ENCODE assay signal across 8 cellular contexts in genomic region chr2:115165529-115166109, GRCh38.
DNase-seq lines count a peak whose midpoint lies in the region; ATAC-seq, FAIRE-seq and TF ChIP-seq lines count a peak whose summit lies in the region.

No MANE protein-coding gene starts in this region.

- FAIRE-seq in A204.1 (lab: Jason Lieb, UNC): peak; percentile 91
- FAIRE-seq in K562 (lab: Jason Lieb, UNC): no peak

- H3K9ac ChIP-seq in K562 (ENCODE audit: insufficient read depth in 1 of 2, low read depth in 2 of 2, low read length in 2 of 2): no peak overlapping the region

- TF ChIP-seq CTCF in GM13977 (IDR thresholded peaks at IDR 0.05; ENCODE audit: extremely low read depth, insufficient read depth, missing control alignments) (peak; percentile 59), K562 (IDR thresholded peaks at IDR 0.05 in 2 of 3, conservative IDR thresholded peaks at IDR 0.05 in 1 of 3; ENCODE audit: insufficient read depth in 2 of 3, low read depth in 1 of 3, low read length in 3 of 3) (peak in 2 of 3 experiments; percentile 20 to 44; a peak in 2 of 6 replicates), mucosa of descending colon (IDR thresholded peaks at IDR 0.05) (peak; percentile 22)

- H3K9me3 ChIP-seq in K562 (replicated peaks; ENCODE audit: control insufficient read depth, insufficient read depth, low read depth, low read length) (no peaks in the 10 kb centered on the region), mucosa of descending colon (no peaks in the 10 kb centered on the region)

- H3K4me1 ChIP-seq in K562 (replicated peaks in 1 of 2; ENCODE audit: control insufficient read depth in 2 of 2, insufficient read depth in 2 of 2, low read length in 2 of 2) (no peaks in the 10 kb centered on the region), mucosa of descending colon (ENCODE audit: low read depth) (peaks cover 4% of the 10 kb centered on the region)

- no peaks in the 10 kb centered on the region for H3K27me3 ChIP-seq in K562 (ENCODE audit: control insufficient read depth in 2 of 2, insufficient read depth in 2 of 2, low read length in 2 of 2)

- H3K79me2 ChIP-seq in K562 (ENCODE audit: control insufficient read depth, insufficient read depth, low read length): no peaks in the 10 kb centered on the region

- H3K36me3 ChIP-seq in K562 (ENCODE audit: control insufficient read depth, insufficient read depth, low read length): no peaks in the 10 kb centered on the region
- H3K36me3 ChIP-seq in mucosa of descending colon (ENCODE audit: low read depth): no peaks in the 10 kb centered on the region

- CTCF ChIA-PET in K562 (lab: Yijun Ruan, JAX; ENCODE audit: low intra/inter-chr PET ratio): no interaction called here

- intact Hi-C loops in K562 (cut with micrococcal nuclease) (no loop called here), mucosa of descending colon (cut with DNase I, micrococcal nuclease) (no loop called here)

- no peak for TF ChIP-seq POLR2A in K562 (conservative IDR thresholded peaks at IDR 0.05)

- no peak for TF ChIP-seq EP300 in K562 (IDR thresholded peaks at IDR 0.05; ENCODE audit: low read length)

- H3K4me3 ChIP-seq in K562: no peak overlapping the region
- no peak overlapping the region for H3K4me3 ChIP-seq in mucosa of descending colon

- POLR2A ChIA-PET in K562 (lab: Yijun Ruan, JAX): no interaction called here

- peak; percentile 29 to 31; a peak in 3 of 4 replicates for TF ChIP-seq RAD21 in K562 (CRISPR knock-in tag; conservative IDR thresholded peaks at IDR 0.05 in 1 of 2, IDR thresholded peaks at IDR 0.05 in 1 of 2)

- BruUV-seq in K562 (replicated peaks; lab: Mats Ljungman, UMichigan): no TSS peak

- no peaks in the 10 kb centered on the region for H4K20me1 ChIP-seq in K562 (replicated peaks; ENCODE audit: control insufficient read depth, insufficient read depth, low read length)

- H2AFZ ChIP-seq in K562 (ENCODE audit: low read depth, low read length): no peak overlapping the region

- in situ Hi-C loops in GM13977 (cut with MboI; ENCODE audit: low pct_unique_long_range_greater_than_20kb, low sequenced_read_pairs, unreplicated experiment) (no loop called here), K562 (cut with MboI) (no loop called here)

- no peaks in the 10 kb centered on the region for H3K9me1 ChIP-seq in K562 (ENCODE audit: control insufficient read depth, insufficient read depth, low read length)

- 2% methylated on average over 6 of the region's 6 CpGs for WGBS in K562 (ENCODE audit: insufficient coverage, low coverage, missing lambda C conversion rate)

- no peak for ATAC-seq in K562
- no peak for ATAC-seq in mucosa of descending colon

- H3K4me2 ChIP-seq in K562 (ENCODE audit: insufficient read depth, low read length): no peak overlapping the region

- H3K27ac ChIP-seq in K562 (ENCODE audit: extremely low read depth, low read depth, low read length): no peak overlapping the region

- DNase-seq in GM13977 (ENCODE audit: low spot score): peak; percentile 38
- DNase-seq in NCI-H2029 treated with DMSO at 0.1 percent for 48 hours (lab: John Stamatoyannopoulos, UW): peak; percentile 72
- peak in 2 of 4 experiments; percentile 11 to 28 for DNase-seq in K562 (ENCODE audit: extremely low read depth in 1 of 4, low spot score in 3 of 4)
- peak in 1 of 3 donors; percentile 62 for DNase-seq in mucosa of descending colon
- no peak for DNase-seq in mesenteric fat pad (ENCODE audit: low spot score)
- no peak for DNase-seq in UCSD-AML1 (lab: John Stamatoyannopoulos, UW; ENCODE audit: unreplicated experiment)
- DNase-seq in activated naive CD4-positive, alpha-beta T cell (lab: John Stamatoyannopoulos, UW): no peak

TF ChIP-seq in K562, 482 proteins besides CTCF, POLR2A, EP300 and RAD21:
- TF ChIP-seq TAF7 (tag; IDR thresholded peaks at IDR 0.05) (no peak), XRCC3 (IDR thresholded peaks at IDR 0.05) (no peak), HNRNPK (IDR thresholded peaks at IDR 0.05; ENCODE audit: low read depth, low read length, poor library complexity, severe bottlenecking) (no peak), MCM7 (IDR thresholded peaks at IDR 0.05) (no peak), MCM3 (IDR thresholded peaks at IDR 0.05) (no peak), CREB3L1 (IDR thresholded peaks at IDR 0.05; ENCODE audit: borderline replicate concordance, low read depth) (no peak)
- TF ChIP-seq, protein P1, sequence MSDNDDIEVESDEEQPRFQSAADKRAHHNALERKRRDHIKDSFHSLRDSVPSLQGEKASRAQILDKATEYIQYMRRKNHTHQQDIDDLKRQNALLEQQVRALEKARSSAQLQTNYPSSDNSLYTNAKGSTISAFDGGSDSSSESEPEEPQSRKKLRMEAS (CRISPR knock-in tag; IDR thresholded peaks at IDR 0.05): no peak

Comparison
In these comparisons a context has a peak if more than half of its experiments do, and no peak if none do; other contexts are left out.
1. DNase-seq: peak in GM13977 (single experiment) and NCI-H2029 treated with DMSO at 0.1 percent for 48 hours (single experiment); none in mesenteric fat pad (single experiment), UCSD-AML1 (single experiment) and activated naive CD4-positive, alpha-beta T cell (0 of 4).
2. Peak in every context shown above with its lines, with median percentiles within 50 percentile points of each other: CTCF ChIP-seq.